Comparison of ENCODE assay signal across 10 cellular contexts in the genomic region with DNA sequence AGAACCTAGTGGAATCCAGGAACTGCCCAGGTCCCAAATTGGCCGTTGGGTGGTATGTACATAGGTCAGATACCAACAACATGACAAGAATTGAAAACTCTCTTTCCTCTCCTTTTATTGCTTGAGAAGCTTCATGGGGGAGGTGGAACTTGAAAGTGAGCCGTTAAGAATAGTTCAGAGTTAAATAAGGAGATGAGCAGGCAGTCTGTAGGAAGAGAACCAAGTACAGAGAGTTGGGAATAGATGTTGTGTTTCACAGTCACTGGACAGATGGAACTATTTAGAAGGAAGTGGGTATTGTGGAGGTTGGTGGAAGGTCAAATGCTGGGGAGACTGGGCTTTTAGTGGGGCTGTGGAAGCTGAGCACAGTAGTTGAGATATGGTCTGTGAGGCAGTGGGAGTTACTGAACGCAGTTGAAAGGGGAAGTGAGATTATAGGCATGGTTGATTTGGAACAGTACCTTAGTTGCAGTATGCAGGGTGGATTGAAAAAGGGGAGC. TPM values are rescaled to one million over a fixed set of nuclear protein-coding genes. Genes with fewer than 3 reads are reported as not detected.
DNase-seq lines count a peak whose midpoint lies in the region; ATAC-seq and TF ChIP-seq lines count a peak whose summit lies in the region.
"Had no signal": no experiment of that assay in that cellular context is flagged by ENCODE, and none has a peak within 500 bp of the region (broad histone marks: within the 10 kb centered on the region; RNA-seq: fewer than 3 reads in every experiment).

No MANE protein-coding gene starts in this region.

- peaks cover 4% of the 10 kb centered on the region for H3K36me3 Mint-ChIP-seq in nephron (ENCODE audit: low read depth)
- peaks cover 0 to 2% of the 10 kb centered on the region in 2 donors for H3K36me3 Mint-ChIP-seq in activated T-cell treated with anti-CD3 and anti-CD28 coated beads, Interleukin-2, amount 50 U/mL, for 72 hours (ENCODE audit: insufficient read depth in 2 of 2)

- H3K9me3 Mint-ChIP-seq in nephron, result peaks cover 12% of the 10 kb centered on the region
- peaks cover 3 to 10% of the 10 kb centered on the region in 2 donors for H3K9me3 Mint-ChIP-seq in activated T-cell treated with anti-CD3 and anti-CD28 coated beads, Interleukin-2, amount 50 U/mL, for 72 hours

- no peak for TF ChIP-seq POLR2A in breast epithelium (IDR thresholded peaks at IDR 0.05)

- ATAC-seq in GM19025 (IDR thresholded peaks at IDR 0.05; ENCODE audit: low read depth, unreplicated experiment), result peak; percentile 99
- ATAC-seq in HG02623 (IDR thresholded peaks at IDR 0.05; ENCODE audit: unreplicated experiment), result peak; percentile 100
- peak; percentile 100 for ATAC-seq in HG03520 (IDR thresholded peaks at IDR 0.05; ENCODE audit: unreplicated experiment)
- ATAC-seq in activated T-cell treated with anti-CD3 and anti-CD28 coated beads, Interleukin-2, amount 50 U/mL, for 72 hours (replicated peaks in 1 of 2), result no peak

- TF ChIP-seq CTCF in nephron (IDR thresholded peaks at IDR 0.05; ENCODE audit: unreplicated experiment in 3 of 3) (no peak), breast epithelium (IDR thresholded peaks at IDR 0.05) (no peak)

- no peaks in the 10 kb centered on the region for H3K4me1 ChIP-seq in breast epithelium

- no peak overlapping the region for H3K4me3 ChIP-seq in breast epithelium

- no peak overlapping the region for H3K4me3 Mint-ChIP-seq in nephron
- no peak overlapping the region for H3K4me3 Mint-ChIP-seq in activated T-cell treated with anti-CD3 and anti-CD28 coated beads, Interleukin-2, amount 50 U/mL, for 72 hours

- peaks cover 6% of the 10 kb centered on the region for H3K4me1 Mint-ChIP-seq in nephron
- H3K4me1 Mint-ChIP-seq in activated T-cell treated with anti-CD3 and anti-CD28 coated beads, Interleukin-2, amount 50 U/mL, for 72 hours (ENCODE audit: low read depth), result no peaks in the 10 kb centered on the region

- no peaks in the 10 kb centered on the region for H3K9me3 ChIP-seq in breast epithelium

- DNase-seq in breast epithelium (ENCODE audit: low spot score in 2 of 2) (no peak), retina (no peak), T-helper 9 cell (no peak)
- no peak for DNase-seq in activated T-cell treated with anti-CD3 and anti-CD28 coated beads, Interleukin-2, amount 50 U/mL, for 72 hours
- DNase-seq: activated CD8-positive, alpha-beta memory T cell treated with anti-CD3 and anti-CD28 coated beads, Interleukin-2, amount 50 U/mL, for 4 hours; IMR-90 had no signal

- peak overlapping the region in 2 of 3 experiments; percentile 1 to 4 for H3K27ac Mint-ChIP-seq in nephron
- no peak overlapping the region for H3K27ac Mint-ChIP-seq in activated T-cell treated with anti-CD3 and anti-CD28 coated beads, Interleukin-2, amount 50 U/mL, for 72 hours

- no peak overlapping the region for H3K27ac ChIP-seq in breast epithelium

- no peaks in the 10 kb centered on the region for H3K27me3 ChIP-seq in breast epithelium

- intact Hi-C loops in breast epithelium (cut with DNase I; ENCODE audit: low total_unique reads), result no loop called here

- no peaks in the 10 kb centered on the region for H3K36me3 ChIP-seq in breast epithelium

- H3K27me3 Mint-ChIP-seq in nephron (ENCODE audit: low read depth), result no peaks in the 10 kb centered on the region
- no peaks in the 10 kb centered on the region for H3K27me3 Mint-ChIP-seq in activated T-cell treated with anti-CD3 and anti-CD28 coated beads, Interleukin-2, amount 50 U/mL, for 72 hours (ENCODE audit: low read depth)

RNA-seq across cellular contexts. Expression of gene ARHGAP44, which starts 26.4 kb away (rescaled TPM):
- 10 to 100 TPM in 1 of 3 donors, 1 to 10 TPM in 2; 2.4 to 13.0 (median 4.9) TPM for total RNA-seq in breast epithelium
- under 1 TPM in 1 of 2 donors, not detected in 1; 0.55 TPM for total RNA-seq in activated T-cell treated with anti-CD3 and anti-CD28 coated beads, Interleukin-2, amount 50 U/mL, for 72 hours

Comparison
In these comparisons a context has a peak if more than half of its experiments do, and no peak if none do; other contexts are left out.
1. ATAC-seq: peak in GM19025 (single experiment), HG02623 (single experiment) and HG03520 (single experiment); none in activated T-cell treated with anti-CD3 and anti-CD28 coated beads, Interleukin-2, amount 50 U/mL, for 72 hours (0 of 2).